28 cellular contexts compared by ENCODE assay signal in genomic region chr5:119307170-119307569, GRCh38. TPM values are rescaled to one million over a fixed set of nuclear protein-coding genes. Genes with fewer than 3 reads are reported as not detected.
DNase-seq lines count a peak whose midpoint lies in the region; ATAC-seq and TF ChIP-seq lines count a peak whose summit lies in the region.
"Had no signal": no experiment of that assay in that cellular context is flagged by ENCODE, and none has a peak within 500 bp of the region (broad histone marks: within the 10 kb centered on the region; RNA-seq: fewer than 3 reads in every experiment).

No MANE protein-coding gene starts in this region.

- peaks cover 70 to 84% of the 10 kb centered on the region in 2 donors for H3K4me1 Mint-ChIP-seq in natural killer cell treated with Interleukin-12 subunit alpha and Interleukin-12 subunit beta and Interleukin-15 and Interleukin-18, amount 100 ng/mL, for 72 hours (ENCODE audit: low read depth in 2 of 2)
- peaks cover 78 to 82% of the 10 kb centered on the region in 2 donors for H3K4me1 Mint-ChIP-seq in natural killer cell
- H3K4me1 Mint-ChIP-seq in T-helper 17 cell, result peaks cover 72% of the 10 kb centered on the region

- H3K36me3 ChIP-seq in KMS-11 (ENCODE audit: insufficient read depth), result no peaks in the 10 kb centered on the region
- H3K36me3 ChIP-seq in neutrophil, result no peaks in the 10 kb centered on the region
- H3K36me3 ChIP-seq: breast epithelium, MG63, pancreas, tibial artery had no signal

- H3K4me1 ChIP-seq in KMS-11 (ENCODE audit: low read depth, poor library complexity, severe bottlenecking), result peaks cover 65% of the 10 kb centered on the region
- peaks cover 97 to 100% of the 10 kb centered on the region in 2 experiments for H3K4me1 ChIP-seq in neutrophil (ENCODE audit: control insufficient read depth in 1 of 2, insufficient read depth in 1 of 2, low read depth in 1 of 2, low read length in 1 of 2)
- H3K4me1 ChIP-seq: breast epithelium had no signal

- H3K4me3 Mint-ChIP-seq in natural killer cell treated with Interleukin-12 subunit alpha and Interleukin-12 subunit beta and Interleukin-15 and Interleukin-18, amount 100 ng/mL, for 72 hours, result no peak overlapping the region
- H3K4me3 Mint-ChIP-seq in natural killer cell (no peak overlapping the region), T-helper 17 cell (no peak overlapping the region)
- H3K4me3 Mint-ChIP-seq: IgD-negative memory B cell, nephron progenitor cell had no signal

- intact Hi-C loops in natural killer cell (cut with micrococcal nuclease), result no loop called here

- peaks cover 5% of the 10 kb centered on the region for H3K36me3 Mint-ChIP-seq in natural killer cell treated with Interleukin-12 subunit alpha and Interleukin-12 subunit beta and Interleukin-15 and Interleukin-18, amount 100 ng/mL, for 72 hours
- no peaks in the 10 kb centered on the region for H3K36me3 Mint-ChIP-seq in natural killer cell
- H3K36me3 Mint-ChIP-seq in T-helper 17 cell (ENCODE audit: low read depth), result peaks cover 3% of the 10 kb centered on the region

- peak overlapping the region; percentile 85; the same call in 1 of the 2 replicates for H3K4me2 ChIP-seq in KMS-11

- H3K9me3 Mint-ChIP-seq in natural killer cell treated with Interleukin-12 subunit alpha and Interleukin-12 subunit beta and Interleukin-15 and Interleukin-18, amount 100 ng/mL, for 72 hours, result no peaks in the 10 kb centered on the region
- no peaks in the 10 kb centered on the region for H3K9me3 Mint-ChIP-seq in natural killer cell
- H3K9me3 Mint-ChIP-seq: CD8-positive, alpha-beta memory T cell; IgD-negative memory B cell had no signal

- no peak for ATAC-seq in natural killer cell treated with Interleukin-12 subunit alpha and Interleukin-12 subunit beta and Interleukin-15 and Interleukin-18, amount 100 ng/mL, for 72 hours
- ATAC-seq in natural killer cell (no peak), T-helper 17 cell (no peak), HG02981 (IDR thresholded peaks at IDR 0.05; ENCODE audit: unreplicated experiment) (no peak)
- ATAC-seq: pancreas had no signal

- H3K79me2 ChIP-seq in KMS-11 (ENCODE audit: insufficient read depth, low read depth), result no peaks in the 10 kb centered on the region

- H3K27ac ChIP-seq in KMS-11, result no peak overlapping the region
- peak overlapping the region; percentile 90 for H3K27ac ChIP-seq in neutrophil
- H3K27ac ChIP-seq: breast epithelium, epithelial cell of prostate, pancreas, tibial artery had no signal

- no peak for DNase-seq in natural killer cell treated with Interleukin-12 subunit alpha and Interleukin-12 subunit beta and Interleukin-15 and Interleukin-18, amount 100 ng/mL, for 72 hours (ENCODE audit: low spot score)
- DNase-seq in natural killer cell, result no peak
- no peak for DNase-seq in T-helper 17 cell
- no peak for DNase-seq in cerebellar nuclear complex (lab: John Stamatoyannopoulos, UW)
- DNase-seq in NCI-H2196 (lab: John Stamatoyannopoulos, UW; ENCODE audit: unreplicated experiment), result no peak
- DNase-seq: activated CD4-positive, alpha-beta T cell treated with anti-CD3 and anti-CD28 coated beads, Interleukin-2, amount 50 U/mL, for 1 hour; activated gamma-delta T cell; CD8-positive, alpha-beta memory T cell; effector CD4-positive, alpha-beta T cell; head of caudate nucleus; MG63; midbrain; NCI-H1417 treated with DMSO at 0.1 percent for 48 hours; NCI-H2081 treated with DMSO at 0.1 percent for 48 hours; NCI-H748 treated with DMSO at 0.1 percent for 48 hours; nephron progenitor cell; pancreas; retina; small intestine; stimulated activated CD4-positive, alpha-beta T cell treated with anti-CD3 and anti-CD28 coated beads, Interleukin-1b, Interleukin-23, amount 100 ng/mL, for 48 hours; stimulated activated CD8-positive, alpha-beta memory T cell treated with anti-CD3 and anti-CD28 coated beads, Interleukin-4, amount 100 ng/mL, for 48 hours; tibial artery had no signal

- H3K27me3 ChIP-seq in KMS-11 (ENCODE audit: insufficient read depth, low read depth), result no peaks in the 10 kb centered on the region
- no peaks in the 10 kb centered on the region for H3K27me3 ChIP-seq in neutrophil
- H3K27me3 ChIP-seq: breast epithelium, MG63, pancreas, tibial artery had no signal

- no peaks in the 10 kb centered on the region for H3K9me3 ChIP-seq in T-helper 17 cell (ENCODE audit: control insufficient read depth, low read length, poor library complexity, severe bottlenecking)
- H3K9me3 ChIP-seq in neutrophil, result no peaks in the 10 kb centered on the region
- H3K9me3 ChIP-seq: breast epithelium, MG63, pancreas, tibial artery had no signal

- H3K27ac Mint-ChIP-seq in natural killer cell treated with Interleukin-12 subunit alpha and Interleukin-12 subunit beta and Interleukin-15 and Interleukin-18, amount 100 ng/mL, for 72 hours, result peak overlapping the region; percentile 33 to 59
- H3K27ac Mint-ChIP-seq in natural killer cell (peak overlapping the region in 1 of 2 donors; percentile 77), T-helper 17 cell (peak overlapping the region; percentile 96)
- H3K27ac Mint-ChIP-seq: nephron progenitor cell had no signal

- no peak overlapping the region for H2AFZ ChIP-seq in KMS-11 (ENCODE audit: low read depth)

- no peak overlapping the region for H3K4me3 ChIP-seq in KMS-11 (IDR thresholded peaks at IDR 0.05; ENCODE audit: insufficient read depth, low read depth, low read length)
- no peak overlapping the region for H3K4me3 ChIP-seq in neutrophil (ENCODE audit: low read depth in 1 of 2, low read length in 1 of 2)
- H3K4me3 ChIP-seq: breast epithelium, MG63, pancreas, tibial artery had no signal

- H4K20me1 ChIP-seq in KMS-11 (ENCODE audit: insufficient read depth), result no peaks in the 10 kb centered on the region

- TF ChIP-seq CTCF in natural killer cell (IDR thresholded peaks at IDR 0.05) (no peak), KMS-11 (conservative IDR thresholded peaks at IDR 0.05; ENCODE audit: low read depth, low read length) (no peak), neutrophil (IDR thresholded peaks at IDR 0.05) (no peak)

- H3K27me3 Mint-ChIP-seq in natural killer cell treated with Interleukin-12 subunit alpha and Interleukin-12 subunit beta and Interleukin-15 and Interleukin-18, amount 100 ng/mL, for 72 hours, result no peaks in the 10 kb centered on the region
- no peaks in the 10 kb centered on the region for H3K27me3 Mint-ChIP-seq in natural killer cell (ENCODE audit: low read depth in 2 of 2)
- H3K27me3 Mint-ChIP-seq in T-helper 17 cell, result no peaks in the 10 kb centered on the region
- H3K27me3 Mint-ChIP-seq: CD8-positive, alpha-beta memory T cell; IgD-negative memory B cell had no signal

- H3K9ac ChIP-seq in KMS-11, result no peak overlapping the region

RNA-seq across cellular contexts. Expression of gene TNFAIP8, which starts 48.6 kb away (rescaled TPM):
- 100 to 1,000 TPM; 131 to 333 TPM for total RNA-seq in natural killer cell treated with Interleukin-12 subunit alpha and Interleukin-12 subunit beta and Interleukin-15 and Interleukin-18, amount 100 ng/mL, for 72 hours
- total RNA-seq in natural killer cell (10 to 100 TPM; 47.6 to 87.5 (median 76.3) TPM), T-helper 17 cell (100 to 1,000 TPM; 130 to 140 TPM)
